ENCODE assay signal across 33 cellular contexts in the genomic region with DNA sequence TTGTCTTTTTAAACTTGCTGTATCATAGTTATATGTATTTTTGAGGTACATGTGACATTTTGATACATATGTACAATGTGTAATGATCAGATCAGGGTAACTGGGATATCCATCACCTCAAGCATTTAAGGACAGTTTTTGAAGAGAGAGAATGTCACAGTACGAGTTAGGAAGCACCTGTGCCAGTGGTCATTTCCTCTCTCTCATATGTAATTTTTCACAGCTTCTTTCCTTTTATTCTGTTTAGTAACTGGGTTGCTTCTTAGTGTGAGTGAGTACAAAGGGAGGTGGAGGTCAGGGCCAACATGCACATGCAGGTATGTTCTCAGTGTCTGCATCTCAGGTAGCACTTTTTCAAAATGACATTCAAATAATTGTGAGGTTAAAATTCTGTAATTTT. TPM values are rescaled to one million over a fixed set of nuclear protein-coding genes. Genes with fewer than 3 reads are reported as not detected.
A peak's percentile ranks its signal among the peaks of the same experiment; 100 is the strongest.
DNase-seq lines count a peak whose midpoint lies in the region; ATAC-seq, FAIRE-seq and TF ChIP-seq lines count a peak whose summit lies in the region.
"Had no signal": no experiment of that assay in that cellular context is flagged by ENCODE, and none has a peak within 500 bp of the region (broad histone marks: within the 10 kb centered on the region; RNA-seq: fewer than 3 reads in every experiment).

No MANE protein-coding gene starts in this region.

- DNase-seq in CD4-positive, CD25-positive, alpha-beta regulatory T cell = no peak
- DNase-seq in GM19239 (ENCODE audit: insufficient read length, low spot score) (no peak), activated B cell treated with CpG ODN at 0.5 μM for 24 hours (no peak), left lung (no peak), HAP-1 (ENCODE audit: low spot score in 2 of 2) (no peak), H54 (ENCODE audit: insufficient read length, low spot score) (no peak)
- DNase-seq: ACHN; activated naive CD4-positive, alpha-beta T cell treated with Interleukin-2 at 50 U/mL for 16 hours; activated T-cell treated with anti-CD3 and anti-CD28 coated beads, Interleukin-2, amount 50 U/mL, for 72 hours; BE2C; body of pancreas; DMS53; KG1; kidney; MM.1S; NCI-H1417; NCI-H2081; NCI-H748 treated with DMSO at 0.1 percent for 48 hours; occipital lobe; psoas muscle; SIG-M5; stimulated activated CD4-positive, alpha-beta T cell treated with anti-CD3 and anti-CD28 coated beads, Interleukin-12 subunit alpha, Interleukin-12 subunit beta, amount 100 ng/mL, for 4 hours; stimulated activated CD4-positive, alpha-beta T cell treated with anti-CD3 and anti-CD28 coated beads, Interleukin-2, amount 100 ng/mL, for 48 hours; T1000; thyroid gland; uterus; WERI-Rb-1 had no signal

- peaks cover 19% of the 10 kb centered on the region for H3K36me3 Mint-ChIP-seq in CD4-positive, CD25-positive, alpha-beta regulatory T cell
- peaks cover 2% of the 10 kb centered on the region for H3K36me3 Mint-ChIP-seq in activated B cell treated with CpG ODN at 0.5 μM for 24 hours (ENCODE audit: low read depth)

- CTCF ChIA-PET in activated B cell treated with CpG ODN at 0.5 μM for 24 hours (lab: Charles Lee) = interaction anchor here (1.2 kb wide), 1 partner anchor 134 kb away, joined by 3 read pairs; the partner anchor contains the start of gene HNRNPA2B1

- H3K36me3 ChIP-seq in CD4-positive, CD25-positive, alpha-beta regulatory T cell (ENCODE audit: control insufficient read depth, insufficient read depth, low read length) = no peaks in the 10 kb centered on the region
- H3K36me3 ChIP-seq in neutrophil (no peaks in the 10 kb centered on the region), left lung (no peaks in the 10 kb centered on the region), HAP-1 (replicated peaks) (no peaks in the 10 kb centered on the region)
- H3K36me3 ChIP-seq: BE2C, thyroid gland, uterus, WERI-Rb-1 had no signal

- intact Hi-C loops in activated B cell treated with CpG ODN at 0.5 μM for 24 hours (cut with micrococcal nuclease) (loop anchor here (1.0 kb wide), 1 partner anchor 40 kb away; no protein-coding TSS in a partner anchor), left lung (cut with DNase I) (no loop called here)

- POLR2A ChIA-PET in activated B cell treated with CpG ODN at 0.5 μM for 24 hours (lab: Charles Lee) = interaction anchor here (0.8 to 3.1 kb wide), 5 partner anchors 14 to 134 kb away, joined by 3 to 20 read pairs (median 6); partner anchors contain the start of genes CBX3 and HNRNPA2B1

- in situ Hi-C loops in HAP-1 (cut with MboI; ENCODE audit: low sequenced_read_pairs) = no loop called here

- peaks cover 5% of the 10 kb centered on the region for H3K4me1 ChIP-seq in CD4-positive, CD25-positive, alpha-beta regulatory T cell (ENCODE audit: control insufficient read depth, insufficient read depth, low read length, poor library complexity, severe bottlenecking)
- peaks cover 68 to 88% of the 10 kb centered on the region in 2 experiments for H3K4me1 ChIP-seq in neutrophil (ENCODE audit: control insufficient read depth in 1 of 2, insufficient read depth in 1 of 2, low read depth in 1 of 2, low read length in 1 of 2)
- H3K4me1 ChIP-seq in left lung = peaks cover 0 to 65% of the 10 kb centered on the region in 2 donors
- no peaks in the 10 kb centered on the region for H3K4me1 ChIP-seq in HAP-1
- H3K4me1 ChIP-seq: BE2C, body of pancreas, psoas muscle, thyroid gland, uterus had no signal

- no peak for TF ChIP-seq CTCF in activated B cell treated with CpG ODN at 0.5 μM for 24 hours (IDR thresholded peaks at IDR 0.05)
- no peak for TF ChIP-seq CTCF in neutrophil (IDR thresholded peaks at IDR 0.05)
- no peak for TF ChIP-seq CTCF in left lung (IDR thresholded peaks at IDR 0.05)

- no peaks in the 10 kb centered on the region for H3K27me3 ChIP-seq in CD4-positive, CD25-positive, alpha-beta regulatory T cell (ENCODE audit: control insufficient read depth, insufficient read depth, low read length)
- H3K27me3 ChIP-seq in neutrophil (no peaks in the 10 kb centered on the region), left lung (no peaks in the 10 kb centered on the region), HAP-1 (ENCODE audit: low read depth) (no peaks in the 10 kb centered on the region)
- H3K27me3 ChIP-seq: body of pancreas, thyroid gland, uterus had no signal

- H3K27me3 Mint-ChIP-seq in CD4-positive, CD25-positive, alpha-beta regulatory T cell = no peaks in the 10 kb centered on the region
- no peaks in the 10 kb centered on the region for H3K27me3 Mint-ChIP-seq in activated B cell treated with CpG ODN at 0.5 μM for 24 hours

- peak in 1 of 2 donors; percentile 31 for ATAC-seq in CD4-positive, CD25-positive, alpha-beta regulatory T cell (ENCODE audit: low read depth in 2 of 2)
- ATAC-seq in activated B cell treated with CpG ODN at 0.5 μM for 24 hours (ENCODE audit: low read depth) (no peak), left lung (no peak)
- ATAC-seq: activated T-cell treated with anti-CD3 and anti-CD28 coated beads, Interleukin-2, amount 50 U/mL, for 72 hours; body of pancreas; esophagus mucosa; GM23338; psoas muscle; sciatic nerve had no signal

- H3K9me3 Mint-ChIP-seq in CD4-positive, CD25-positive, alpha-beta regulatory T cell = peaks cover 0 to 6% (median 0%) of the 10 kb centered on the region in 7 donors
- no peaks in the 10 kb centered on the region for H3K9me3 Mint-ChIP-seq in activated B cell treated with CpG ODN at 0.5 μM for 24 hours
- H3K9me3 Mint-ChIP-seq: activated T-cell treated with anti-CD3 and anti-CD28 coated beads, Interleukin-2, amount 50 U/mL, for 72 hours had no signal

- H3K9me3 ChIP-seq in CD4-positive, CD25-positive, alpha-beta regulatory T cell (ENCODE audit: control insufficient read depth in 2 of 2, low read length in 2 of 2) = no peaks in the 10 kb centered on the region
- H3K9me3 ChIP-seq in neutrophil (no peaks in the 10 kb centered on the region), left lung (no peaks in the 10 kb centered on the region), HAP-1 (no peaks in the 10 kb centered on the region)
- H3K9me3 ChIP-seq: BE2C, body of pancreas, psoas muscle, thyroid gland, uterus had no signal

- peak overlapping the region in 2 of 3 donors; percentile 62 for H3K27ac Mint-ChIP-seq in CD4-positive, CD25-positive, alpha-beta regulatory T cell
- peak overlapping the region; percentile 96 for H3K27ac Mint-ChIP-seq in activated B cell treated with CpG ODN at 0.5 μM for 24 hours
- H3K27ac Mint-ChIP-seq: activated T-cell treated with anti-CD3 and anti-CD28 coated beads, Interleukin-2, amount 50 U/mL, for 72 hours; mesothelial cell of epicardium had no signal

- peaks cover 37 to 55% (median 48%) of the 10 kb centered on the region in 4 donors for H3K4me1 Mint-ChIP-seq in CD4-positive, CD25-positive, alpha-beta regulatory T cell
- H3K4me1 Mint-ChIP-seq in activated B cell treated with CpG ODN at 0.5 μM for 24 hours = peaks cover 91% of the 10 kb centered on the region
- H3K4me1 Mint-ChIP-seq: mesothelial cell of epicardium had no signal

- peak; percentile 72 for FAIRE-seq in GM19239 (lab: Jason Lieb, UNC)
- no peak for FAIRE-seq in H54 (lab: Jason Lieb, UNC)
- FAIRE-seq: kidney, RCC 7860 had no signal

- TF ChIP-seq POLR2A in H54 (IDR thresholded peaks at IDR 0.05; ENCODE audit: low read depth, low read length) = no peak

- H3K4me3 Mint-ChIP-seq in CD4-positive, CD25-positive, alpha-beta regulatory T cell = peak overlapping the region in 1 of 4 donors; percentile 17
- H3K4me3 Mint-ChIP-seq in activated B cell treated with CpG ODN at 0.5 μM for 24 hours = peak overlapping the region; percentile 46
- H3K4me3 Mint-ChIP-seq: activated T-cell treated with anti-CD3 and anti-CD28 coated beads, Interleukin-2, amount 50 U/mL, for 72 hours; GM23338; mesothelial cell of epicardium had no signal

- no peak overlapping the region for H3K27ac ChIP-seq in CD4-positive, CD25-positive, alpha-beta regulatory T cell (ENCODE audit: insufficient read depth, low read length, poor library complexity, severe bottlenecking)
- H3K27ac ChIP-seq in neutrophil (peak overlapping the region; percentile 74), left lung (no peak overlapping the region)
- H3K27ac ChIP-seq: body of pancreas, psoas muscle, thyroid gland, WERI-Rb-1 had no signal

- no peak overlapping the region for H3K4me3 ChIP-seq in CD4-positive, CD25-positive, alpha-beta regulatory T cell (ENCODE audit: low read depth, low read length)
- no peak overlapping the region for H3K4me3 ChIP-seq in neutrophil (ENCODE audit: low read depth in 1 of 2, low read length in 1 of 2)
- H3K4me3 ChIP-seq in left lung = no peak overlapping the region
- no peak overlapping the region for H3K4me3 ChIP-seq in HAP-1
- H3K4me3 ChIP-seq: body of pancreas, GM23338, psoas muscle, thyroid gland, uterus had no signal

RNA-seq across cellular contexts. Expression of gene SNX10, which starts 42.5 kb away (rescaled TPM):
- 14.4 TPM for total RNA-seq in CD4-positive, CD25-positive, alpha-beta regulatory T cell
- polyA plus RNA-seq in CD4-positive, CD25-positive, alpha-beta regulatory T cell = 10 to 100 TPM; 25.5 to 41.5 (median 29.4) TPM
- 28.9 and 32.3 TPM in 2 replicates for total RNA-seq in activated B cell treated with CpG ODN at 0.5 μM for 24 hours
- 10 to 100 TPM; 25.7 to 75.6 TPM for total RNA-seq in left lung
